17 cellular contexts compared by ENCODE assay signal in the genomic region with DNA sequence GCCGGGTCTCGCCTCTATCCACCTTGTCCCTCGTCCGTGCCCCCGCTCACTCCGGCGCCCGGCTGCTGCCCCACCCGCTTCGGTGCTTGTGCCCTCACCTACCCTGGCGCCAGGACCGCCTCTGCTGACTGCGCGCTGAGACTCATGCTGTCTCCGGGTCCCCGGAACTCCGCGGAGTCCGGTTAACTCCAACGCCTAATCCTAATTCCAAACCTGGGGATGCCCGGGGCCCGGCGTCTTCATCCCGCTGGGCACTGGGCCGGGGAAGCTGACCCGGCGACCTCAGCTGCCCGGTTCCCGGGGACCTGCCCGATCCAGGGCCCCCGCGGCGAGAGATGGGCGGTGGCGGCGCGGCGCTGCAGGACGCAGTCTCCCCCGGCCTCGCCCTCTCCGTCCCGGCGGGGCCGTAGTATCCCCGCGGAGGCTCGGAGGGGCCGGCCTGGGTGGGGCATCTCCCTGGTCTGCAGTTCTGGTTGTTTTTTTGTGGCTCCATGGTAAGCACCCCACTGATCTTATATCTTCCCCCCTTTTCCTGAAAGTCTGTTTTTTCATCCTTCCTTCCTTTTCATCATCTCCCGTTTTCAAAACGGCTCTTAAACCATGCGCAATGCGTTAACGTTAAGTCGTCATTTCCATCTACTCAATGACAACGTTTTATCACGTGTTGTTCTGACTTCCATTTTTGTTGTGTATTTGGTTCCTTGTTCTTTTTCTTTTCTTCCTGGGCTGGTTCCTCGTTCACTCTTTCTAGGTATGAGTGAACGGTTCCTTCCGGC. TPM values are rescaled to one million over a fixed set of nuclear protein-coding genes. Genes with fewer than 3 reads are reported as not detected.
"Had no signal": no experiment of that assay in that cellular context is flagged by ENCODE, and none has a peak within 500 bp of the region (broad histone marks: within the 10 kb centered on the region; RNA-seq: fewer than 3 reads in every experiment).

No MANE protein-coding gene starts in this region.

- H3K9me3 ChIP-seq: ascending aorta, gastrocnemius medialis, ovary had no signal

- H3K4me3 Mint-ChIP-seq: activated CD8-positive, alpha-beta memory T cell treated with anti-CD3 and anti-CD28 coated beads, Interleukin-2, amount 10 ng/mL, durations not matched to agents 7 days and 5 days; activated naive CD8-positive, alpha-beta T cell treated with anti-CD3 and anti-CD28 coated beads, Interleukin-2, amount 50 U/mL, for 24 hours; natural killer cell treated with Interleukin-12 subunit alpha and Interleukin-12 subunit beta and Interleukin-15 and Interleukin-18, amount 100 ng/mL, for 72 hours had no signal

- H3K36me3 ChIP-seq: ascending aorta, gastrocnemius medialis, left lung, ovary, tibial nerve had no signal

- H3K27me3 ChIP-seq: ovary had no signal

- H3K4me3 ChIP-seq: ascending aorta, gastrocnemius medialis, left lung, ovary, tibial nerve had no signal

- ATAC-seq: activated CD4-positive, CD25-positive, alpha-beta regulatory T cell treated with anti-CD3 and anti-CD28 coated beads, Interleukin-2, amount 50 U/mL, for 24 hours; activated CD8-positive, alpha-beta memory T cell treated with anti-CD3 and anti-CD28 coated beads, Interleukin-2, amount 10 ng/mL, durations not matched to agents 7 days and 5 days; activated naive CD8-positive, alpha-beta T cell treated with anti-CD3 and anti-CD28 coated beads, Interleukin-2, amount 50 U/mL, for 24 hours; gastrocnemius medialis; left lung had no signal

- H3K4me1 Mint-ChIP-seq: activated CD8-positive, alpha-beta memory T cell treated with anti-CD3 and anti-CD28 coated beads, Interleukin-2, amount 10 ng/mL, durations not matched to agents 7 days and 5 days; activated naive CD8-positive, alpha-beta T cell treated with anti-CD3 and anti-CD28 coated beads, Interleukin-2, amount 50 U/mL, for 24 hours had no signal

- H3K27ac Mint-ChIP-seq: activated CD8-positive, alpha-beta memory T cell treated with anti-CD3 and anti-CD28 coated beads, Interleukin-2, amount 10 ng/mL, durations not matched to agents 7 days and 5 days; activated naive CD8-positive, alpha-beta T cell treated with anti-CD3 and anti-CD28 coated beads, Interleukin-2, amount 50 U/mL, for 24 hours; natural killer cell treated with Interleukin-12 subunit alpha and Interleukin-12 subunit beta and Interleukin-15 and Interleukin-18, amount 100 ng/mL, for 72 hours had no signal

- H3K27ac ChIP-seq: ascending aorta, epithelial cell of prostate, gastrocnemius medialis, left lung, ovary, tibial nerve had no signal

- DNase-seq: activated CD4-positive, alpha-beta T cell treated with anti-CD3 and anti-CD28 coated beads, Interleukin-2, amount 50 U/mL, for 4 hours; activated CD8-positive, alpha-beta memory T cell treated with anti-CD3 and anti-CD28 coated beads, Interleukin-2, amount 10 ng/mL, durations not matched to agents 7 days and 5 days; activated naive CD8-positive, alpha-beta T cell treated with anti-CD3 and anti-CD28 coated beads, Interleukin-2, amount 50 U/mL, for 24 hours; activated T-cell treated with anti-CD3 and anti-CD28 coated beads, Interleukin-2, amount 50 U/mL, for 48 hours; effector CD8-positive, alpha-beta T cell; gastrocnemius medialis; hippocampal formation; mesenchymal stem cell; ovary; stimulated activated CD4-positive, alpha-beta T cell treated with anti-CD3 and anti-CD28 coated beads, Interleukin-4, amount 100 ng/mL, for 24 hours had no signal

RNA-seq across cellular contexts. Expression of gene PLEKHG4B, which starts 41.1 kb away (rescaled TPM):
- total RNA-seq: activated CD8-positive, alpha-beta memory T cell treated with anti-CD3 and anti-CD28 coated beads, Interleukin-2, amount 10 ng/mL, durations not matched to agents 7 days and 5 days; ascending aorta; gastrocnemius medialis; natural killer cell treated with Interleukin-12 subunit alpha and Interleukin-12 subunit beta and Interleukin-15 and Interleukin-18, amount 100 ng/mL, for 72 hours; T-helper 2 cell treated with Interferon-gamma antibody and Interleukin-4, amounts not matched to agents 100 ng/mL and 5 ng/mL, for 36 hours had no signal
